Comparison of ENCODE assay signal across 23 cellular contexts in the genomic region with DNA sequence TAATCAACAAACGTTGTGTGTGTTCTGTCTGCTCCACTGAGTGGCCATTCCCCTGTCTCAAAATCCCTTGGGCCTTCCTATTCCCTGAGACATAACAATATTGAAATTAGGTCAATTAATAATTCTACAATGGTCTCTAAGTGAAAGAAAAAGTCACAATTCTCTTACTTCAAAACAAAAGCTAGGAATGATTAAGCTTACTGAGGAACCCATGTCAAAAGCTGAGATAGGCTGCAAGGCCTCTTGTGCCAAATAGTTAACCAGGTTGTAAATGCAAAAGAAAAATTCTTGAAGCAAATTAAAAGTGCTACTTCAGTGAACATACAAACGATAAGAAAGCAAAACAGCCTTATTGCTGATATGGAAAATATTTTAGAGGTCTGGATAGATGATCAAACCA.
"Had no signal": no experiment of that assay in that cellular context is flagged by ENCODE, and none has a peak within 500 bp of the region (broad histone marks: within the 10 kb centered on the region; RNA-seq: fewer than 3 reads in every experiment).

No MANE protein-coding gene starts in this region.

- H3K36me3 ChIP-seq: brain microvascular endothelial cell, lower lobe of right lung, sigmoid colon, transverse colon had no signal

- DNase-seq: activated CD4-positive, alpha-beta T cell treated with anti-CD3 and anti-CD28 coated beads, Interleukin-2, amount 50 U/mL, for 4 hours; activated CD4-positive, CD25-positive, alpha-beta regulatory T cell; activated CD8-positive, alpha-beta memory T cell treated with anti-CD3 and anti-CD28 coated beads, Interleukin-2, amount 10 ng/mL, durations not matched to agents 7 days and 5 days; activated naive CD4-positive, alpha-beta T cell treated with Interleukin-2 at 50 U/mL for 16 hours; anterior cingulate cortex; brain microvascular endothelial cell; effector memory CD4-positive, alpha-beta T cell; foreskin melanocyte; glutamatergic neuron; immature natural killer cell; lower lobe of right lung; naive B cell; retina; sigmoid colon; stimulated activated CD4-positive, alpha-beta T cell treated with anti-CD3 and anti-CD28 coated beads, Interleukin-15, amount 100 ng/mL, for 24 hours; stimulated activated naive B cell treated with anti-CD40 and anti-IgM and Interleukin-4, amounts not matched to agents 10 μg/mL and 1 μg/mL and 100 μg/mL, for 72 hours; transverse colon had no signal

- H3K4me1 ChIP-seq: lower lobe of right lung, transverse colon had no signal

- ATAC-seq: activated CD8-positive, alpha-beta memory T cell treated with anti-CD3 and anti-CD28 coated beads, Interleukin-2, amount 10 ng/mL, durations not matched to agents 7 days and 5 days; esophagus mucosa; left lobe of liver; lower lobe of right lung; SK-N-SH treated with all-trans-retinoic acid at 6 μM for 48 hours; stimulated activated naive B cell treated with anti-CD40 and anti-IgM and Interleukin-4, amounts not matched to agents 10 μg/mL and 1 μg/mL and 100 μg/mL, for 72 hours had no signal

- H3K27me3 ChIP-seq: brain microvascular endothelial cell, hepatocyte, sigmoid colon, transverse colon had no signal

- H3K4me3 Mint-ChIP-seq: activated CD8-positive, alpha-beta memory T cell treated with anti-CD3 and anti-CD28 coated beads, Interleukin-2, amount 10 ng/mL, durations not matched to agents 7 days and 5 days; immature natural killer cell; naive B cell; stimulated activated naive B cell treated with anti-CD40 and anti-IgM and Interleukin-4, amounts not matched to agents 10 μg/mL and 1 μg/mL and 100 μg/mL, for 72 hours had no signal

- H3K9me3 ChIP-seq: lower lobe of right lung, sigmoid colon, transverse colon had no signal

- H3K27ac Mint-ChIP-seq: activated CD8-positive, alpha-beta memory T cell treated with anti-CD3 and anti-CD28 coated beads, Interleukin-2, amount 10 ng/mL, durations not matched to agents 7 days and 5 days; naive B cell; progenitor cell of endocrine pancreas; stimulated activated naive B cell treated with anti-CD40 and anti-IgM and Interleukin-4, amounts not matched to agents 10 μg/mL and 1 μg/mL and 100 μg/mL, for 72 hours had no signal

- H3K27me3 Mint-ChIP-seq: activated CD8-positive, alpha-beta memory T cell treated with anti-CD3 and anti-CD28 coated beads, Interleukin-2, amount 10 ng/mL, durations not matched to agents 7 days and 5 days; naive B cell; progenitor cell of endocrine pancreas; stimulated activated naive B cell treated with anti-CD40 and anti-IgM and Interleukin-4, amounts not matched to agents 10 μg/mL and 1 μg/mL and 100 μg/mL, for 72 hours had no signal

- H3K4me1 Mint-ChIP-seq: naive B cell had no signal

- H3K4me3 ChIP-seq: hepatocyte, lower lobe of right lung, sigmoid colon, smooth muscle cell, transverse colon had no signal

- H3K9me3 Mint-ChIP-seq: immature natural killer cell; stimulated activated naive B cell treated with anti-CD40 and anti-IgM and Interleukin-4, amounts not matched to agents 10 μg/mL and 1 μg/mL and 100 μg/mL, for 72 hours had no signal

- H3K27ac ChIP-seq: brain microvascular endothelial cell, hepatocyte, lower lobe of right lung, sigmoid colon, transverse colon had no signal
